ENCODE assay signal across 2 cellular contexts in the genomic region with DNA sequence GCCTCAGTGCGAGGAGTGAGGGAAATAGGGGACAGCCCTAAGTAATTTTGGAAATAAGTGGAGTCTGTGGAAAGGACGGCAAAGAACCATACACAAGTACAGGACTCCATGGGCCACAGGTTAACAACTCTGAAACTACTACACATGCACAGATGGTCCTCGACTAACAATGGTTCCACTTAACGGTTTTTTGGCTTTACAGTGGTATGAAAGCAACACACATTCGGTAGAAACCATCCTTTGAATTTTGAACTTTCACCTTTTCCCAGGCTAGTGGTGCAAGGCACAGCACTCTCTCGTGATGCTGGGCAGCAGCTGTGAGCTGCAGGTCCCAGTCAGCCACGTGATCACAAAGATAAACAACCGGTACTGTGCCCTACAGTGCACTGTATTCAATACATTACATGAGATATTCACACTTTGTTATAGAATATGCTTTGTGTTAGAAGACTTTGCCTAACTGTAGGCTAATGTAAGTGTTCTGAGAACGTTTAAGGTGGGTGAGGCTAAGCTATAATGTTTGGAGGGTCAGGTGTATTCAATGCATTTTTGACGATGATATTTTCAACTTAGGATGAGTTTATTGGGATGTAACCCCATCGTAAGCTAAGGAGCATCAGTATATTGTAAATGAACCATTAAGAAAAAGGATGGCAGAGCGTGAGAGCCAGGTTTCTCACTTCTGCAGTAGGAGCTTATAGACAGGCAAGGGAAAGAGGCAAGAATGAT.
A peak's percentile ranks its signal among the peaks of the same experiment; 100 is the strongest.
TF ChIP-seq lines count a peak whose summit lies in the region.

No MANE protein-coding gene starts in this region.

TF ChIP-seq in WTC11, 78 proteins besides CTCF, POLR2A, EP300 and RAD21 (continued from another document):
- TF ChIP-seq, protein P1, sequence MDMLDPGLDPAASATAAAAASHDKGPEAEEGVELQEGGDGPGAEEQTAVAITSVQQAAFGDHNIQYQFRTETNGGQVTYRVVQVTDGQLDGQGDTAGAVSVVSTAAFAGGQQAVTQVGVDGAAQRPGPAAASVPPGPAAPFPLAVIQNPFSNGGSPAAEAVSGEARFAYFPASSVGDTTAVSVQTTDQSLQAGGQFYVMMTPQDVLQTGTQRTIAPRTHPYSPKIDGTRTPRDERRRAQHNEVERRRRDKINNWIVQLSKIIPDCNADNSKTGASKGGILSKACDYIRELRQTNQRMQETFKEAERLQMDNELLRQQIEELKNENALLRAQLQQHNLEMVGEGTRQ (CRISPR knock-in tag; IDR thresholded peaks at IDR 0.05), result peak; percentile 84

TF ChIP-seq in HepG2, 621 proteins besides CTCF, POLR2A, EP300 and RAD21 (continued from another document and continues in another):
- TF ChIP-seq ZNF18 (CRISPR knock-in tag; IDR thresholded peaks at IDR 0.05; ENCODE audit: insufficient replicate concordance) (peak; percentile 65), HNF4A (CRISPR knock-in tag; IDR thresholded peaks at IDR 0.05) (peak; percentile 98), TGIF2 (CRISPR knock-in tag; IDR thresholded peaks at IDR 0.05) (peak; percentile 92), ZNF768 (CRISPR knock-in tag; IDR thresholded peaks at IDR 0.05) (no peak), ZFY (CRISPR knock-in tag; IDR thresholded peaks at IDR 0.05) (no peak), ZNF546 (CRISPR knock-in tag; conservative IDR thresholded peaks at IDR 0.05) (no peak), ZNF781 (CRISPR knock-in tag; IDR thresholded peaks at IDR 0.05; ENCODE audit: borderline replicate concordance, not compliant biosample characterization) (peak; percentile 86), THAP9 (CRISPR knock-in tag; IDR thresholded peaks at IDR 0.05; ENCODE audit: borderline replicate concordance) (peak; percentile 55; the same call in 1 of the 2 replicates), CC2D1A (CRISPR knock-in tag; IDR thresholded peaks at IDR 0.05) (no peak), HNRNPL (IDR thresholded peaks at IDR 0.05; ENCODE audit: low read depth, low read length) (no peak), NPAS2 (CRISPR knock-in tag; IDR thresholded peaks at IDR 0.05; ENCODE audit: borderline replicate concordance) (no peak), REL (CRISPR knock-in tag; conservative IDR thresholded peaks at IDR 0.05) (no peak), ZSCAN12 (CRISPR knock-in tag; IDR thresholded peaks at IDR 0.05) (no peak), ZMYM3 (CRISPR knock-in tag; IDR thresholded peaks at IDR 0.05) (peak; percentile 85), ZNF710 (CRISPR knock-in tag; IDR thresholded peaks at IDR 0.05; ENCODE audit: borderline replicate concordance) (peak; percentile 91; the same call in 1 of the 2 replicates), ZFP90 (CRISPR knock-in tag; IDR thresholded peaks at IDR 0.05; ENCODE audit: borderline replicate concordance) (no peak), ZNF10 (CRISPR knock-in tag; IDR thresholded peaks at IDR 0.05; ENCODE audit: borderline replicate concordance, low read depth) (no peak), ZFAT (CRISPR knock-in tag; conservative IDR thresholded peaks at IDR 0.05) (no peak), ZNF251 (CRISPR knock-in tag; IDR thresholded peaks at IDR 0.05) (no peak), MEIS1 (CRISPR knock-in tag; IDR thresholded peaks at IDR 0.05; ENCODE audit: borderline replicate concordance) (no peak), ZBTB2 (CRISPR knock-in tag; IDR thresholded peaks at IDR 0.05; ENCODE audit: low read depth) (no peak), ZC3H13 (CRISPR knock-in tag; IDR thresholded peaks at IDR 0.05) (no peak), ZNF280B (CRISPR knock-in tag; IDR thresholded peaks at IDR 0.05; ENCODE audit: borderline replicate concordance) (no peak), MIXL1 (CRISPR knock-in tag; IDR thresholded peaks at IDR 0.05) (peak; percentile 75), JUND (CRISPR knock-in tag; IDR thresholded peaks at IDR 0.05) (peak; percentile 67), SRSF1 (optimal IDR thresholded peaks at IDR 0.05; ENCODE audit: low read depth, low read length) (no peak), PBX2 (CRISPR knock-in tag; IDR thresholded peaks at IDR 0.05) (0 out of 2 replicates have a peak, but pooled peaks have one; percentile 22)
- TF ChIP-seq, protein P2, sequence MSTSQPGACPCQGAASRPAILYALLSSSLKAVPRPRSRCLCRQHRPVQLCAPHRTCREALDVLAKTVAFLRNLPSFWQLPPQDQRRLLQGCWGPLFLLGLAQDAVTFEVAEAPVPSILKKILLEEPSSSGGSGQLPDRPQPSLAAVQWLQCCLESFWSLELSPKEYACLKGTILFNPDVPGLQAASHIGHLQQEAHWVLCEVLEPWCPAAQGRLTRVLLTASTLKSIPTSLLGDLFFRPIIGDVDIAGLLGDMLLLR (CRISPR knock-in tag; IDR thresholded peaks at IDR 0.05), result peak; percentile 78
- TF ChIP-seq, protein P3, sequence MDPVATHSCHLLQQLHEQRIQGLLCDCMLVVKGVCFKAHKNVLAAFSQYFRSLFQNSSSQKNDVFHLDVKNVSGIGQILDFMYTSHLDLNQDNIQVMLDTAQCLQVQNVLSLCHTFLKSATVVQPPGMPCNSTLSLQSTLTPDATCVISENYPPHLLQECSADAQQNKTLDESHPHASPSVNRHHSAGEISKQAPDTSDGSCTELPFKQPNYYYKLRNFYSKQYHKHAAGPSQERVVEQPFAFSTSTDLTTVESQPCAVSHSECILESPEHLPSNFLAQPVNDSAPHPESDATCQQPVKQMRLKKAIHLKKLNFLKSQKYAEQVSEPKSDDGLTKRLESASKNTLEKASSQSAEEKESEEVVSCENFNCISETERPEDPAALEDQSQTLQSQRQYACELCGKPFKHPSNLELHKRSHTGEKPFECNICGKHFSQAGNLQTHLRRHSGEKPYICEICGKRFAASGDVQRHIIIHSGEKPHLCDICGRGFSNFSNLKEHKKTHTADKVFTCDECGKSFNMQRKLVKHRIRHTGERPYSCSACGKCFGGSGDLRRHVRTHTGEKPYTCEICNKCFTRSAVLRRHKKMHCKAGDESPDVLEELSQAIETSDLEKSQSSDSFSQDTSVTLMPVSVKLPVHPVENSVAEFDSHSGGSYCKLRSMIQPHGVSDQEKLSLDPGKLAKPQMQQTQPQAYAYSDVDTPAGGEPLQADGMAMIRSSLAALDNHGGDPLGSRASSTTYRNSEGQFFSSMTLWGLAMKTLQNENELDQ (CRISPR knock-in tag; IDR thresholded peaks at IDR 0.05; ENCODE audit: borderline replicate concordance), result no peak
- TF ChIP-seq, protein P4, sequence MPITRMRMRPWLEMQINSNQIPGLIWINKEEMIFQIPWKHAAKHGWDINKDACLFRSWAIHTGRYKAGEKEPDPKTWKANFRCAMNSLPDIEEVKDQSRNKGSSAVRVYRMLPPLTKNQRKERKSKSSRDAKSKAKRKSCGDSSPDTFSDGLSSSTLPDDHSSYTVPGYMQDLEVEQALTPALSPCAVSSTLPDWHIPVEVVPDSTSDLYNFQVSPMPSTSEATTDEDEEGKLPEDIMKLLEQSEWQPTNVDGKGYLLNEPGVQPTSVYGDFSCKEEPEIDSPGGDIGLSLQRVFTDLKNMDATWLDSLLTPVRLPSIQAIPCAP (CRISPR knock-in tag; IDR thresholded peaks at IDR 0.05; ENCODE audit: low read depth), result no peak
- TF ChIP-seq, protein P5, sequence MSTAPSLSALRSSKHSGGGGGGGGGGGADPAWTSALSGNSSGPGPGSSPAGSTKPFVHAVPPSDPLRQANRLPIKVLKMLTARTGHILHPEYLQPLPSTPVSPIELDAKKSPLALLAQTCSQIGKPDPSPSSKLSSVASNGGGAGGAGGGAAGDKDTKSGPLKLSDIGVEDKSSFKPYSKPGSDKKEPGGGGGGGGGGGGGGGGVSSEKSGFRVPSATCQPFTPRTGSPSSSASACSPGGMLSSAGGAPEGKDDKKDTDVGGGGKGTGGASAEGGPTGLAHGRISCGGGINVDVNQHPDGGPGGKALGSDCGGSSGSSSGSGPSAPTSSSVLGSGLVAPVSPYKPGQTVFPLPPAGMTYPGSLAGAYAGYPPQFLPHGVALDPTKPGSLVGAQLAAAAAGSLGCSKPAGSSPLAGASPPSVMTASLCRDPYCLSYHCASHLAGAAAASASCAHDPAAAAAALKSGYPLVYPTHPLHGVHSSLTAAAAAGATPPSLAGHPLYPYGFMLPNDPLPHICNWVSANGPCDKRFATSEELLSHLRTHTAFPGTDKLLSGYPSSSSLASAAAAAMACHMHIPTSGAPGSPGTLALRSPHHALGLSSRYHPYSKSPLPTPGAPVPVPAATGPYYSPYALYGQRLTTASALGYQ (CRISPR knock-in tag; IDR thresholded peaks at IDR 0.05), result no peak; the same call in 1 of the 2 replicates
- TF ChIP-seq, protein P6, sequence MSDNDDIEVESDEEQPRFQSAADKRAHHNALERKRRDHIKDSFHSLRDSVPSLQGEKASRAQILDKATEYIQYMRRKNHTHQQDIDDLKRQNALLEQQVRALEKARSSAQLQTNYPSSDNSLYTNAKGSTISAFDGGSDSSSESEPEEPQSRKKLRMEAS (IDR thresholded peaks at IDR 0.05), result peak; percentile 90
